Comparison of ENCODE assay signal across 22 cellular contexts in genomic region chr12:107288414-107289125, GRCh38.
"Had no signal": no experiment of that assay in that cellular context is flagged by ENCODE, and none has a peak within 500 bp of the region (broad histone marks: within the 10 kb centered on the region; RNA-seq: fewer than 3 reads in every experiment).

No MANE protein-coding gene starts in this region.

- H3K9me3 ChIP-seq: body of pancreas, lower lobe of right lung, mucosa of descending colon, prostate gland, thyroid gland had no signal

- H3K27me3 Mint-ChIP-seq: activated T-cell treated with anti-CD3 and anti-CD28 coated beads, Interleukin-2, amount 50 U/mL, for 24 hours; stimulated activated naive CD8-positive, alpha-beta T cell treated with anti-CD3 and anti-CD28 coated beads, Interleukin-15, Interleukin-2, amounts not matched to agents 100 ng/mL and 50 ng/mL, for 24 hours had no signal

- H3K4me1 ChIP-seq: body of pancreas, lower lobe of right lung, prostate gland, right atrium auricular region, spleen, thyroid gland had no signal

- H3K36me3 ChIP-seq: cardiac muscle cell, lower lobe of right lung, prostate gland, right atrium auricular region, spleen, thyroid gland, WERI-Rb-1 had no signal

- H3K36me3 Mint-ChIP-seq: activated naive CD4-positive, alpha-beta T cell treated with anti-CD3 and anti-CD28 coated beads, Interleukin-2, amount 10 ng/mL, durations not matched to agents 7 days and 5 days had no signal

- H3K27ac Mint-ChIP-seq: stimulated activated naive CD8-positive, alpha-beta T cell treated with anti-CD3 and anti-CD28 coated beads, Interleukin-15, Interleukin-2, amounts not matched to agents 100 ng/mL and 50 ng/mL, for 24 hours had no signal

- DNase-seq: activated CD4-positive, alpha-beta T cell treated with anti-CD3 and anti-CD28 coated beads for 1 hour; activated CD8-positive, alpha-beta memory T cell treated with anti-CD3 and anti-CD28 coated beads for 24 hours; activated CD8-positive, alpha-beta memory T cell treated with anti-CD3 and anti-CD28 coated beads, Interleukin-2, amount 50 U/mL, for 4 hours; activated effector memory CD4-positive, alpha-beta T cell treated with Interleukin-2 at 50 U/mL for 16 hours; activated T-cell treated with anti-CD3 and anti-CD28 coated beads, Interleukin-2, amount 50 U/mL, for 24 hours; amygdala; effector CD4-positive, alpha-beta T cell; kidney; lower lobe of right lung; mesendoderm; mucosa of descending colon; spleen; stimulated activated CD4-positive, alpha-beta T cell treated with anti-CD3 and anti-CD28 coated beads, Interleukin-4, amount 100 ng/mL, for 1 hour; substantia nigra; thyroid gland; WERI-Rb-1 had no signal

- H3K4me3 Mint-ChIP-seq: activated naive CD4-positive, alpha-beta T cell treated with anti-CD3 and anti-CD28 coated beads, Interleukin-2, amount 10 ng/mL, durations not matched to agents 7 days and 5 days; activated T-cell treated with anti-CD3 and anti-CD28 coated beads, Interleukin-2, amount 50 U/mL, for 24 hours; stimulated activated naive CD8-positive, alpha-beta T cell treated with anti-CD3 and anti-CD28 coated beads, Interleukin-15, Interleukin-2, amounts not matched to agents 100 ng/mL and 50 ng/mL, for 24 hours had no signal

- H3K27me3 ChIP-seq: body of pancreas, cardiac muscle cell, right atrium auricular region, spleen, thyroid gland had no signal

- H3K27ac ChIP-seq: body of pancreas, cardiac muscle cell, lower lobe of right lung, prostate gland, right atrium auricular region, spleen, thyroid gland, WERI-Rb-1 had no signal

- H3K4me3 ChIP-seq: body of pancreas, cardiac muscle cell, lower lobe of right lung, mucosa of descending colon, prostate gland, right atrium auricular region, spleen, thyroid gland had no signal

- ATAC-seq: body of pancreas, lower lobe of right lung, mucosa of descending colon had no signal

- H3K9me3 Mint-ChIP-seq: activated T-cell treated with anti-CD3 and anti-CD28 coated beads, Interleukin-2, amount 50 U/mL, for 24 hours had no signal
